Comparison of ENCODE assay signal across 34 cellular contexts in genomic region chr6:18883268-18883667, GRCh38.
"Had no signal": no experiment of that assay in that cellular context is flagged by ENCODE, and none has a peak within 500 bp of the region (broad histone marks: within the 10 kb centered on the region; RNA-seq: fewer than 3 reads in every experiment).

No MANE protein-coding gene starts in this region.

- DNase-seq: activated B cell treated with CpG ODN at 0.5 μM for 24 hours; activated CD4-positive, alpha-beta memory T cell treated with anti-CD3 and anti-CD28 coated beads for 36 hours; activated CD4-positive, alpha-beta T cell treated with anti-CD3 and anti-CD28 coated beads for 4 hours; activated CD4-positive, alpha-beta T cell treated with anti-CD3 and anti-CD28 coated beads, Interleukin-2, amount 10 ng/mL, durations not matched to agents 24 days and 14 days; activated CD4-positive, alpha-beta T cell treated with anti-CD3 and anti-CD28 coated beads, Interleukin-2, amount 50 U/mL, for 1 hour; activated CD4-positive, alpha-beta T cell treated with anti-CD3 and anti-CD28 coated beads, Interleukin-2, amount 50 U/mL, for 4 hours; activated CD4-positive, CD25-positive, alpha-beta regulatory T cell treated with anti-CD3 and anti-CD28 coated beads, Interleukin-2, amount 50 U/mL, for 72 hours; activated CD8-positive, alpha-beta memory T cell treated with anti-CD3 and anti-CD28 coated beads, Interleukin-2, amount 50 U/mL, for 4 hours; activated CD8-positive, alpha-beta T cell treated with anti-CD3 and anti-CD28 coated beads for 36 hours; activated effector memory CD4-positive, alpha-beta T cell treated with anti-CD3 and anti-CD28 coated beads, Interleukin-2, amount 50 U/mL, for 16 hours; activated gamma-delta T cell treated with Interleukin-2 at 50 U/mL for 16 hours; activated naive CD4-positive, alpha-beta T cell; activated naive CD4-positive, alpha-beta T cell treated with anti-CD3 and anti-CD28 coated beads for 36 hours; activated naive CD4-positive, alpha-beta T cell treated with anti-CD3 and anti-CD28 coated beads, Interleukin-2, amount 50 U/mL, for 16 hours; activated naive CD8-positive, alpha-beta T cell treated with anti-CD3 and anti-CD28 coated beads for 36 hours; activated T-cell treated with anti-CD3 and anti-CD28 coated beads for 4 hours; activated T-cell treated with anti-CD3 and anti-CD28 coated beads, Interleukin-2, amount 50 U/mL, for 1 hour; activated T-cell treated with anti-CD3 and anti-CD28 coated beads, Interleukin-2, amount 50 U/mL, for 4 hours; activated T-cell treated with anti-CD3 and anti-CD28 coated beads, Interleukin-2, amount 50 U/mL, for 72 hours; adrenal gland; amniotic stem cell; aorta; body of pancreas; brain microvascular endothelial cell; central memory CD4-positive, alpha-beta T cell; T-helper 2 cell; T-helper 9 cell had no signal

- H3K4me3 ChIP-seq: body of pancreas, breast epithelium had no signal

- H3K27ac ChIP-seq: adrenal gland, body of pancreas, brain microvascular endothelial cell, breast epithelium, VCaP had no signal

- H3K36me3 ChIP-seq: adrenal gland, brain microvascular endothelial cell, breast epithelium had no signal

- FAIRE-seq: astrocyte, colon, TTC549 had no signal

- H3K4me1 ChIP-seq: adrenal gland, body of pancreas, breast epithelium had no signal

- ATAC-seq: activated CD8-positive, alpha-beta T cell treated with anti-CD3 and anti-CD28 coated beads for 36 hours; activated naive CD4-positive, alpha-beta T cell treated with anti-CD3 and anti-CD28 coated beads, Interleukin-2, amount 50 U/mL, for 72 hours; activated T-cell treated with anti-CD3 and anti-CD28 coated beads, Interleukin-2, amount 50 U/mL, for 4 hours; activated T-cell treated with anti-CD3 and anti-CD28 coated beads, Interleukin-2, amount 50 U/mL, for 72 hours; activated T-helper 17 cell treated with anti-CD3 and anti-CD28 coated beads, Interleukin-2, amount 50 U/mL, for 72 hours; body of pancreas had no signal

- H3K27me3 ChIP-seq: adrenal gland, brain microvascular endothelial cell, breast epithelium had no signal

- H3K9me3 ChIP-seq: adrenal gland, body of pancreas, breast epithelium had no signal
